ENCODE assay signal across 8 cellular contexts in genomic region chr11:134244593-134244992, GRCh38. TPM values are rescaled to one million over a fixed set of nuclear protein-coding genes. Genes with fewer than 3 reads are reported as not detected.
DNase-seq lines count a peak whose midpoint lies in the region; ATAC-seq and TF ChIP-seq lines count a peak whose summit lies in the region.

No MANE protein-coding gene starts in this region.

- no peak for TF ChIP-seq POLR2A in vagina (IDR thresholded peaks at IDR 0.05)

- H3K27me3 ChIP-seq in liver (ENCODE audit: control insufficient read depth in 4 of 4, insufficient read depth in 4 of 4, low read length in 3 of 4) (no peaks in the 10 kb centered on the region), vagina (no peaks in the 10 kb centered on the region)

- no peak overlapping the region for H3K4me3 ChIP-seq in astrocyte of the cerebellum (ENCODE audit: low read depth, low read length)
- H3K4me3 ChIP-seq in liver (ENCODE audit: low read depth in 1 of 3, low read length in 3 of 3) = no peak overlapping the region
- H3K4me3 ChIP-seq in vagina = no peak overlapping the region

- 57% methylated on average over 7 of the region's 7 CpGs for WGBS in liver

- peak; percentile 63 to 80 for TF ChIP-seq RAD21 in liver (IDR thresholded peaks at IDR 0.05)

- H3K27ac ChIP-seq in liver (ENCODE audit: low read depth in 1 of 2, low read length in 2 of 2) (no peak overlapping the region), vagina (no peak overlapping the region)

- peak; percentile 57 for TF ChIP-seq CTCF in astrocyte of the cerebellum (IDR thresholded peaks at IDR 0.05; ENCODE audit: low read depth, low read length, missing control alignments)
- peak; percentile 63 for TF ChIP-seq CTCF in liver (IDR thresholded peaks at IDR 0.05; ENCODE audit: low read depth, low read length, missing input control)
- no peak for TF ChIP-seq CTCF in vagina (IDR thresholded peaks at IDR 0.05)

- H3K4me1 ChIP-seq in liver (ENCODE audit: control insufficient read depth in 4 of 4, insufficient read depth in 4 of 4, low read length in 3 of 4) (no peaks in the 10 kb centered on the region), vagina (no peaks in the 10 kb centered on the region)

- peak; percentile 82 for ATAC-seq in GM19463 (IDR thresholded peaks at IDR 0.05; ENCODE audit: unreplicated experiment)
- ATAC-seq in HG03571 (IDR thresholded peaks at IDR 0.05; ENCODE audit: unreplicated experiment) = peak; percentile 87

- intact Hi-C loops in vagina (cut with DNase I) = no loop called here

- H3K9me3 ChIP-seq in liver (ENCODE audit: control insufficient read depth in 4 of 4, low read length in 3 of 4) = no peaks in the 10 kb centered on the region
- no peaks in the 10 kb centered on the region for H3K9me3 ChIP-seq in vagina

- H3K36me3 ChIP-seq in liver (ENCODE audit: control insufficient read depth in 4 of 4, insufficient read depth in 3 of 4, low read depth in 1 of 4, low read length in 3 of 4) (peaks cover 3 to 80% (median 49%) of the 10 kb centered on the region in 4 donors), vagina (peaks cover 0 to 74% of the 10 kb centered on the region in 2 donors)

- no peak overlapping the region for H3K9ac ChIP-seq in liver (ENCODE audit: low read depth in 1 of 2, low read length in 2 of 2)

- in situ Hi-C loops in astrocyte of the cerebellum (cut with HindIII; ENCODE audit: low sequenced_read_pairs) = no loop called here

- DNase-seq in EL (peak; percentile 15), astrocyte of the cerebellum (ENCODE audit: low read depth) (no peak), NCI-H2171 treated with DMSO at 0.1 percent for 48 hours (lab: John Stamatoyannopoulos, UW) (no peak), NOMO-1 treated with dmso at 0.1 percent for 144 hours (lab: John Stamatoyannopoulos, UW; ENCODE audit: unreplicated experiment) (no peak), vagina (ENCODE audit: extremely low spot score in 2 of 2) (no peak)

TF ChIP-seq in liver, 16 proteins besides CTCF, POLR2A, EP300 and RAD21:
- TF ChIP-seq RXRA (IDR thresholded peaks at IDR 0.05) (peak in 1 of 2 donors; percentile 24), FOXA2 (IDR thresholded peaks at IDR 0.05) (no peak), MAX (IDR thresholded peaks at IDR 0.05) (no peak)

RNA-seq across cellular contexts. Expression of gene THYN1, which starts 8.6 kb away (rescaled TPM):
- total RNA-seq in liver = 10 to 100 TPM; 25.3 to 26.8 TPM
- polyA plus RNA-seq in liver = 10 to 100 TPM; 22.1 to 34.3 TPM
- 39.8 TPM for total RNA-seq in vagina

RNA-seq across cellular contexts. Expression of gene ACAD8, which starts 8.8 kb away (rescaled TPM):
- total RNA-seq in liver (10 to 100 TPM; 14.1 to 32.2 TPM), vagina (31.9 TPM)
- polyA plus RNA-seq in liver = 10 to 100 TPM; 24.1 to 30.1 TPM

RNA-seq across cellular contexts. Expression of gene VPS26B, which starts 20.1 kb away (rescaled TPM):
- total RNA-seq in liver (10 to 100 TPM; 19.3 to 35.0 TPM), vagina (36.1 TPM)
- 10 to 100 TPM; 12.6 to 21.1 TPM for polyA plus RNA-seq in liver

RNA-seq across cellular contexts. Expression of gene NCAPD3, which starts 20.8 kb away (rescaled TPM):
- total RNA-seq in liver = 10 to 100 TPM; 31.8 to 35.4 TPM
- 10 to 100 TPM; 14.1 to 16.6 TPM for polyA plus RNA-seq in liver
- 18.4 TPM for total RNA-seq in vagina

RNA-seq across cellular contexts. Expression of gene GLB1L3, which starts 31.6 kb away (rescaled TPM):
- total RNA-seq in liver (under 1 TPM in 1 of 2 donors, not detected in 1; 0.08 TPM), vagina (2.2 TPM)
- not detected for polyA plus RNA-seq in liver

Comparison
In these comparisons a context has a peak if more than half of its experiments do, and no peak if none do; other contexts are left out.
1. CTCF ChIP-seq: peak in astrocyte of the cerebellum (single experiment) and liver (single experiment); none in vagina (0 of 3).